In the genomic region with DNA sequence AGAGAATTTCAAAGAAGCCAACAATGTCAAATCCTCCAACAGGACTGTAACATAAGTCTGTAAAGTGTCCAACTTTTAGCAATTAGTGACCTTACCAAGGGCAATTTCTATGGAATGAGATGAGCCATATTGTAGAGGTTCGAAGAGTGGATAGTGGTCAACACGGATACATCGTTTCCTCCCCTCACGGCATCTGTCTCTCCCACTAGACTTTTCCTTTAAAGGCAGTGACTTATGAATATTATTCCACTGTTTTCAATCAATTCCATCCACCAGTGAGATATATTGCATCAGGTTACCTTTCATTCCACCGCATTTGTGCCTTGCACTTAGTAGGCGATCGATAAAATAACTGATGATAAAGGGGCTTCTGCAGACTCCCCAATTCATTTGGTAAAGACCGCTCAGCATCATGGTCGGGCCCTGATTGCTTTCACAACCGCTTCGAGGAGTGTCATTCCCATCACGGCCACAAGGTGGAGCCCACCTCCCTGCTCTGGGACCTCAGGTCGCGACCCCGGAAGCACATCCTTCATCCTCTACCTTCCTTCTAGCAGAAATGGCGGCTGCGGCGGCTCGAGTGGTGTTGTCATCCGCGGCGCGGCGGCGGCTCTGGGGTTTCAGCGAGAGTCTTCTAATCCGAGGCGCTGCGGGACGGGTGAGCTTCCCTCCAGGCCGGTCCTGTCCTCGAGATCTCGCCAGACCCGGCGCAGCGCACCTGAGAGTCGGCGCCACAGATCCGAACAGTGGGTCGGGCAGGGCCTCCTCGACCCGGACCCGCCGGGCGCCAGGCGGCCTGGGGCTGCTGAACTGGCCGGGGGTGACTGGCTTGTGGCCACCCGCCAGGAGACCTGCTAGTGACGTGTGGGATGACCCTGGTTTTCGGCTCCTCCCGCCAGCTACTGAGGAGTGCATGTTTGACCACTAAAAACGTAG, we compare ENCODE assay signal across 1 cellular context.
A peak's percentile ranks its signal among the peaks of the same experiment; 100 is the strongest.
TF ChIP-seq lines count a peak whose summit lies in the region.

A gene with protein sequence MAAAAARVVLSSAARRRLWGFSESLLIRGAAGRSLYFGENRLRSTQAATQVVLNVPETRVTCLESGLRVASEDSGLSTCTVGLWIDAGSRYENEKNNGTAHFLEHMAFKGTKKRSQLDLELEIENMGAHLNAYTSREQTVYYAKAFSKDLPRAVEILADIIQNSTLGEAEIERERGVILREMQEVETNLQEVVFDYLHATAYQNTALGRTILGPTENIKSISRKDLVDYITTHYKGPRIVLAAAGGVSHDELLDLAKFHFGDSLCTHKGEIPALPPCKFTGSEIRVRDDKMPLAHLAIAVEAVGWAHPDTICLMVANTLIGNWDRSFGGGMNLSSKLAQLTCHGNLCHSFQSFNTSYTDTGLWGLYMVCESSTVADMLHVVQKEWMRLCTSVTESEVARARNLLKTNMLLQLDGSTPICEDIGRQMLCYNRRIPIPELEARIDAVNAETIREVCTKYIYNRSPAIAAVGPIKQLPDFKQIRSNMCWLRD (plus strand): TSS at position 535 of the 936 bp plus-strand sequence. CDS start 25 bp downstream, at position 560.

TF ChIP-seq in K562, 482 proteins besides CTCF, POLR2A, EP300 and RAD21 (continued from another document):
- TF ChIP-seq, protein P1, sequence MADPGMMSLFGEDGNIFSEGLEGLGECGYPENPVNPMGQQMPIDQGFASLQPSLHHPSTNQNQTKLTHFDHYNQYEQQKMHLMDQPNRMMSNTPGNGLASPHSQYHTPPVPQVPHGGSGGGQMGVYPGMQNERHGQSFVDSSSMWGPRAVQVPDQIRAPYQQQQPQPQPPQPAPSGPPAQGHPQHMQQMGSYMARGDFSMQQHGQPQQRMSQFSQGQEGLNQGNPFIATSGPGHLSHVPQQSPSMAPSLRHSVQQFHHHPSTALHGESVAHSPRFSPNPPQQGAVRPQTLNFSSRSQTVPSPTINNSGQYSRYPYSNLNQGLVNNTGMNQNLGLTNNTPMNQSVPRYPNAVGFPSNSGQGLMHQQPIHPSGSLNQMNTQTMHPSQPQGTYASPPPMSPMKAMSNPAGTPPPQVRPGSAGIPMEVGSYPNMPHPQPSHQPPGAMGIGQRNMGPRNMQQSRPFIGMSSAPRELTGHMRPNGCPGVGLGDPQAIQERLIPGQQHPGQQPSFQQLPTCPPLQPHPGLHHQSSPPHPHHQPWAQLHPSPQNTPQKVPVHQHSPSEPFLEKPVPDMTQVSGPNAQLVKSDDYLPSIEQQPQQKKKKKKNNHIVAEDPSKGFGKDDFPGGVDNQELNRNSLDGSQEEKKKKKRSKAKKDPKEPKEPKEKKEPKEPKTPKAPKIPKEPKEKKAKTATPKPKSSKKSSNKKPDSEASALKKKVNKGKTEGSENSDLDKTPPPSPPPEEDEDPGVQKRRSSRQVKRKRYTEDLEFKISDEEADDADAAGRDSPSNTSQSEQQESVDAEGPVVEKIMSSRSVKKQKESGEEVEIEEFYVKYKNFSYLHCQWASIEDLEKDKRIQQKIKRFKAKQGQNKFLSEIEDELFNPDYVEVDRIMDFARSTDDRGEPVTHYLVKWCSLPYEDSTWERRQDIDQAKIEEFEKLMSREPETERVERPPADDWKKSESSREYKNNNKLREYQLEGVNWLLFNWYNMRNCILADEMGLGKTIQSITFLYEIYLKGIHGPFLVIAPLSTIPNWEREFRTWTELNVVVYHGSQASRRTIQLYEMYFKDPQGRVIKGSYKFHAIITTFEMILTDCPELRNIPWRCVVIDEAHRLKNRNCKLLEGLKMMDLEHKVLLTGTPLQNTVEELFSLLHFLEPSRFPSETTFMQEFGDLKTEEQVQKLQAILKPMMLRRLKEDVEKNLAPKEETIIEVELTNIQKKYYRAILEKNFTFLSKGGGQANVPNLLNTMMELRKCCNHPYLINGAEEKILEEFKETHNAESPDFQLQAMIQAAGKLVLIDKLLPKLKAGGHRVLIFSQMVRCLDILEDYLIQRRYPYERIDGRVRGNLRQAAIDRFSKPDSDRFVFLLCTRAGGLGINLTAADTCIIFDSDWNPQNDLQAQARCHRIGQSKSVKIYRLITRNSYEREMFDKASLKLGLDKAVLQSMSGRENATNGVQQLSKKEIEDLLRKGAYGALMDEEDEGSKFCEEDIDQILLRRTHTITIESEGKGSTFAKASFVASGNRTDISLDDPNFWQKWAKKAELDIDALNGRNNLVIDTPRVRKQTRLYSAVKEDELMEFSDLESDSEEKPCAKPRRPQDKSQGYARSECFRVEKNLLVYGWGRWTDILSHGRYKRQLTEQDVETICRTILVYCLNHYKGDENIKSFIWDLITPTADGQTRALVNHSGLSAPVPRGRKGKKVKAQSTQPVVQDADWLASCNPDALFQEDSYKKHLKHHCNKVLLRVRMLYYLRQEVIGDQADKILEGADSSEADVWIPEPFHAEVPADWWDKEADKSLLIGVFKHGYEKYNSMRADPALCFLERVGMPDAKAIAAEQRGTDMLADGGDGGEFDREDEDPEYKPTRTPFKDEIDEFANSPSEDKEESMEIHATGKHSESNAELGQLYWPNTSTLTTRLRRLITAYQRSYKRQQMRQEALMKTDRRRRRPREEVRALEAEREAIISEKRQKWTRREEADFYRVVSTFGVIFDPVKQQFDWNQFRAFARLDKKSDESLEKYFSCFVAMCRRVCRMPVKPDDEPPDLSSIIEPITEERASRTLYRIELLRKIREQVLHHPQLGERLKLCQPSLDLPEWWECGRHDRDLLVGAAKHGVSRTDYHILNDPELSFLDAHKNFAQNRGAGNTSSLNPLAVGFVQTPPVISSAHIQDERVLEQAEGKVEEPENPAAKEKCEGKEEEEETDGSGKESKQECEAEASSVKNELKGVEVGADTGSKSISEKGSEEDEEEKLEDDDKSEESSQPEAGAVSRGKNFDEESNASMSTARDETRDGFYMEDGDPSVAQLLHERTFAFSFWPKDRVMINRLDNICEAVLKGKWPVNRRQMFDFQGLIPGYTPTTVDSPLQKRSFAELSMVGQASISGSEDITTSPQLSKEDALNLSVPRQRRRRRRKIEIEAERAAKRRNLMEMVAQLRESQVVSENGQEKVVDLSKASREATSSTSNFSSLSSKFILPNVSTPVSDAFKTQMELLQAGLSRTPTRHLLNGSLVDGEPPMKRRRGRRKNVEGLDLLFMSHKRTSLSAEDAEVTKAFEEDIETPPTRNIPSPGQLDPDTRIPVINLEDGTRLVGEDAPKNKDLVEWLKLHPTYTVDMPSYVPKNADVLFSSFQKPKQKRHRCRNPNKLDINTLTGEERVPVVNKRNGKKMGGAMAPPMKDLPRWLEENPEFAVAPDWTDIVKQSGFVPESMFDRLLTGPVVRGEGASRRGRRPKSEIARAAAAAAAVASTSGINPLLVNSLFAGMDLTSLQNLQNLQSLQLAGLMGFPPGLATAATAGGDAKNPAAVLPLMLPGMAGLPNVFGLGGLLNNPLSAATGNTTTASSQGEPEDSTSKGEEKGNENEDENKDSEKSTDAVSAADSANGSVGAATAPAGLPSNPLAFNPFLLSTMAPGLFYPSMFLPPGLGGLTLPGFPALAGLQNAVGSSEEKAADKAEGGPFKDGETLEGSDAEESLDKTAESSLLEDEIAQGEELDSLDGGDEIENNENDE (IDR thresholded peaks at IDR 0.05; ENCODE audit: low read depth, low read length), result no peak
- TF ChIP-seq SMARCE1 (IDR thresholded peaks at IDR 0.05) (0 out of 2 replicates have a peak, but pooled peaks have one; percentile 31), HEY1 (CRISPR knock-in tag; IDR thresholded peaks at IDR 0.05; ENCODE audit: borderline replicate concordance) (no peak), MTA3 (IDR thresholded peaks at IDR 0.05; ENCODE audit: borderline replicate concordance) (peak; percentile 92; the same call in 1 of the 2 replicates), ZNF583 (CRISPR knock-in tag; IDR thresholded peaks at IDR 0.05) (0 out of 2 replicates have a peak, but pooled peaks have one; percentile 64), GTF2F1 (IDR thresholded peaks at IDR 0.05; ENCODE audit: low read depth, low read length) (no peak), ZNF766 (CRISPR knock-in tag; conservative IDR thresholded peaks at IDR 0.05) (no peak), TCF7L2 (IDR thresholded peaks at IDR 0.05; ENCODE audit: low read depth, low read length) (no peak), THRAP3 (IDR thresholded peaks at IDR 0.05; ENCODE audit: borderline replicate concordance) (no peak), PHF20 (IDR thresholded peaks at IDR 0.05; ENCODE audit: partially characterized antibody) (peak; percentile 97), TBP (optimal IDR thresholded peaks at IDR 0.05; ENCODE audit: low read depth, low read length) (peak; percentile 93), SP1 (CRISPR knock-in tag; IDR thresholded peaks at IDR 0.05) (peak; percentile 73), KAT7 (CRISPR knock-in tag; IDR thresholded peaks at IDR 0.05; ENCODE audit: borderline replicate concordance) (peak; percentile 60; the same call in 1 of the 2 replicates), TAF7 (tag; IDR thresholded peaks at IDR 0.05) (peak; percentile 93), PCBP1 (IDR thresholded peaks at IDR 0.05; ENCODE audit: low read depth, low read length, poor library complexity, severe bottlenecking) (peak; percentile 74), U2AF2 (optimal IDR thresholded peaks at IDR 0.05; ENCODE audit: low read depth, low read length) (no peak), BACH1 (tag; IDR thresholded peaks at IDR 0.05) (no peak), GATAD2B (IDR thresholded peaks at IDR 0.05; ENCODE audit: borderline replicate concordance) (peak; percentile 30; the same call in 1 of the 2 replicates), PHB2 (IDR thresholded peaks at IDR 0.05; ENCODE audit: low read depth) (no peak), FOXA1 (IDR thresholded peaks at IDR 0.05; ENCODE audit: borderline replicate concordance) (no peak), CHD1 (IDR thresholded peaks at IDR 0.05; ENCODE audit: low read length) (peak; percentile 47), POLR2B (IDR thresholded peaks at IDR 0.05; ENCODE audit: low read depth, partially characterized antibody) (peak; percentile 86), SNIP1 (IDR thresholded peaks at IDR 0.05; ENCODE audit: low read depth) (no peak)
- TF ChIP-seq, protein P2, sequence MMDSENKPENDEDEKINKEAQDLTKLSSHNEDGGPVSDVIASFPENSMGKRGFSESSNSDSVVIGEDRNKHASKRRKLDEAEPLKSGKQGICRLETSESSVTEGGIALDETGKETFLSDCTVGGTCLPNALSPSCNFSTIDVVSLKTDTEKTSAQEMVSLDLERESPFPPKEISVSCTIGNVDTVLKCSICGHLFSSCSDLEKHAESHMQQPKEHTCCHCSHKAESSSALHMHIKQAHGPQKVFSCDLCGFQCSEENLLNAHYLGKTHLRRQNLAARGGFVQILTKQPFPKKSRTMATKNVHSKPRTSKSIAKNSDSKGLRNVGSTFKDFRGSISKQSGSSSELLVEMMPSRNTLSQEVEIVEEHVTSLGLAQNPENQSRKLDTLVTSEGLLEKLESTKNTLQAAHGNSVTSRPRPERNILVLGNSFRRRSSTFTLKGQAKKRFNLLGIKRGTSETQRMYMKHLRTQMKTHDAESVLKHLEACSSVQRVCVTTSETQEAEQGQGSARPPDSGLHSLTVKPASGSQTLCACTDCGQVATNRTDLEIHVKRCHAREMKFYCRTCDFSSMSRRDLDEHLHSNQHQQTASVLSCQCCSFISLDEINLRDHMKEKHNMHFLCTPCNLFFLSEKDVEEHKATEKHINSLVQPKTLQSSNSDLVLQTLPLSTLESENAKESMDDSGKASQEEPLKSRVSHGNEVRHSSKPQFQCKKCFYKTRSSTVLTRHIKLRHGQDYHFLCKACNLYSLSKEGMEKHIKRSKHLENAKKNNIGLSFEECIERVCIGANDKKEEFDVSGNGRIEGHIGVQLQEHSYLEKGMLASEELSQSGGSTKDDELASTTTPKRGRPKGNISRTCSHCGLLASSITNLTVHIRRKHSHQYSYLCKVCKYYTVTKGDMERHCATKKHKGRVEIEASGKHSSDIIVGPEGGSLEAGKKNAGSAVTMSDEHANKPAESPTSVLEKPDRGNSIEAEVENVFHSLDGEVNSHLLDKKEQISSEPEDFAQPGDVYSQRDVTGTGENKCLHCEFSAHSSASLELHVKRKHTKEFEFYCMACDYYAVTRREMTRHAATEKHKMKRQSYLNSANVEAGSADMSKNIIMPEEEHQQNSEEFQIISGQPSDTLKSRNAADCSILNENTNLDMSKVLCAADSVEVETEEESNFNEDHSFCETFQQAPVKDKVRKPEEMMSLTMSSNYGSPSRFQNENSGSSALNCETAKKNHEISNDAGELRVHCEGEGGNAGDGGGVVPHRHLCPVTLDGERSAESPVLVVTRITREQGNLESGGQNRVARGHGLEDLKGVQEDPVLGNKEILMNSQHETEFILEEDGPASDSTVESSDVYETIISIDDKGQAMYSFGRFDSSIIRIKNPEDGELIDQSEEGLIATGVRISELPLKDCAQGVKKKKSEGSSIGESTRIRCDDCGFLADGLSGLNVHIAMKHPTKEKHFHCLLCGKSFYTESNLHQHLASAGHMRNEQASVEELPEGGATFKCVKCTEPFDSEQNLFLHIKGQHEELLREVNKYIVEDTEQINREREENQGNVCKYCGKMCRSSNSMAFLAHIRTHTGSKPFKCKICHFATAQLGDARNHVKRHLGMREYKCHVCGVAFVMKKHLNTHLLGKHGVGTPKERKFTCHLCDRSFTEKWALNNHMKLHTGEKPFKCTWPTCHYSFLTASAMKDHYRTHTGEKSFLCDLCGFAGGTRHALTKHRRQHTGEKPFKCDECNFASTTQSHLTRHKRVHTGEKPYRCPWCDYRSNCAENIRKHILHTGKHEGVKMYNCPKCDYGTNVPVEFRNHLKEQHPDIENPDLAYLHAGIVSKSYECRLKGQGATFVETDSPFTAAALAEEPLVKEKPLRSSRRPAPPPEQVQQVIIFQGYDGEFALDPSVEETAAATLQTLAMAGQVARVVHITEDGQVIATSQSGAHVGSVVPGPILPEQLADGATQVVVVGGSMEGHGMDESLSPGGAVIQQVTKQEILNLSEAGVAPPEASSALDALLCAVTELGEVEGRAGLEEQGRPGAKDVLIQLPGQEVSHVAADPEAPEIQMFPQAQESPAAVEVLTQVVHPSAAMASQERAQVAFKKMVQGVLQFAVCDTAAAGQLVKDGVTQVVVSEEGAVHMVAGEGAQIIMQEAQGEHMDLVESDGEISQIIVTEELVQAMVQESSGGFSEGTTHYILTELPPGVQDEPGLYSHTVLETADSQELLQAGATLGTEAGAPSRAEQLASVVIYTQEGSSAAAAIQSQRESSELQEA (IDR thresholded peaks at IDR 0.05; ENCODE audit: low read depth), result no peak
- TF ChIP-seq, protein P3, sequence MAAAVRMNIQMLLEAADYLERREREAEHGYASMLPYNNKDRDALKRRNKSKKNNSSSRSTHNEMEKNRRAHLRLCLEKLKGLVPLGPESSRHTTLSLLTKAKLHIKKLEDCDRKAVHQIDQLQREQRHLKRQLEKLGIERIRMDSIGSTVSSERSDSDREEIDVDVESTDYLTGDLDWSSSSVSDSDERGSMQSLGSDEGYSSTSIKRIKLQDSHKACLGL (CRISPR knock-in tag; IDR thresholded peaks at IDR 0.05; ENCODE audit: borderline replicate concordance, poor library complexity, severe bottlenecking), result no peak
- TF ChIP-seq, protein P4, sequence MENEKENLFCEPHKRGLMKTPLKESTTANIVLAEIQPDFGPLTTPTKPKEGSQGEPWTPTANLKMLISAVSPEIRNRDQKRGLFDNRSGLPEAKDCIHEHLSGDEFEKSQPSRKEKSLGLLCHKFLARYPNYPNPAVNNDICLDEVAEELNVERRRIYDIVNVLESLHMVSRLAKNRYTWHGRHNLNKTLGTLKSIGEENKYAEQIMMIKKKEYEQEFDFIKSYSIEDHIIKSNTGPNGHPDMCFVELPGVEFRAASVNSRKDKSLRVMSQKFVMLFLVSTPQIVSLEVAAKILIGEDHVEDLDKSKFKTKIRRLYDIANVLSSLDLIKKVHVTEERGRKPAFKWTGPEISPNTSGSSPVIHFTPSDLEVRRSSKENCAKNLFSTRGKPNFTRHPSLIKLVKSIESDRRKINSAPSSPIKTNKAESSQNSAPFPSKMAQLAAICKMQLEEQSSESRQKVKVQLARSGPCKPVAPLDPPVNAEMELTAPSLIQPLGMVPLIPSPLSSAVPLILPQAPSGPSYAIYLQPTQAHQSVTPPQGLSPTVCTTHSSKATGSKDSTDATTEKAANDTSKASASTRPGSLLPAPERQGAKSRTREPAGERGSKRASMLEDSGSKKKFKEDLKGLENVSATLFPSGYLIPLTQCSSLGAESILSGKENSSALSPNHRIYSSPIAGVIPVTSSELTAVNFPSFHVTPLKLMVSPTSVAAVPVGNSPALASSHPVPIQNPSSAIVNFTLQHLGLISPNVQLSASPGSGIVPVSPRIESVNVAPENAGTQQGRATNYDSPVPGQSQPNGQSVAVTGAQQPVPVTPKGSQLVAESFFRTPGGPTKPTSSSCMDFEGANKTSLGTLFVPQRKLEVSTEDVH (IDR thresholded peaks at IDR 0.05; ENCODE audit: low read depth, partially characterized antibody), result peak; percentile 67
